ENCODE assay signal across 8 cellular contexts in the genomic region with DNA sequence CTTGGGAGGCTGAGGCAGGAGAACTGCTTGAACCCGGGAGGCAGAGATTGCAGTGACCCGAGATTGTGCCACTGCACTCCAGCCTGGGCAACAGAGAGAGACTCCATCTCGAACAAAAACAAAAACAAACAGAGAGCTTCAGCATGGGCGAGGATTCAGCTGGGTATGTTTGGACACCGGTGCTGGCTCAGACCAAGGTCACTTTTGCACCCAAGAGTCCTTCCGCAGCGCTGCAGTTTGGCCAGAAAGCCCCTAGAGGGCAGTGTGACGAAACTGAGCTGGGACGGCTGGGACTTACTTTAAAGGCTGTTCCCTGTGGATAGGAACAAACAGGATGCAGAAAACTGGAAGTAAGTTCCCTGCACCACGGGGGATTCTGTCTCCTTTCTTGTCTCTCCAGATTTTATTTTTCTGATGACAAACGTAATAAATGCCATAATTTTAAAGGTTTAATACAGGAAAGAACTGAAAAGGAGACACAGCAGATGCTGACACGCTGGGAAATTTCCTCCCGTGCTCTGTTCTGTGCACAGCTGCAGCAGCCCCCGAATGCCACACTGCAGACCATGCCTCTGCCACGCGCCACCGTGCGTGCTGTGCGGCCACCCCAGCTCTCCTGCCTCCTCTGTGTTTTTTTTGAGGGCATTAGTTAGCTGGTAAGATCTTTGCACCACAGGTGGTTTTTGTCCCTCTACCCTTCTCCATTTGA. TPM values are rescaled to one million over a fixed set of nuclear protein-coding genes. Genes with fewer than 3 reads are reported as not detected.
DNase-seq lines count a peak whose midpoint lies in the region; ATAC-seq, FAIRE-seq and TF ChIP-seq lines count a peak whose summit lies in the region.

No MANE protein-coding gene starts in this region.

- H3K4me3 ChIP-seq in astrocyte of the spinal cord (ENCODE audit: low read depth, low read length): no peak overlapping the region
- H3K4me3 ChIP-seq in small intestine (ENCODE audit: low read depth in 1 of 2, low read length in 2 of 2): no peak overlapping the region

- 19 to 21% (median 21%) methylated on average over 19 of the region's 19 CpGs for WGBS in small intestine, 3 donors

- no peak for FAIRE-seq in small intestine (lab: Jason Lieb, UNC)

- DNase-seq in GF-D8 (lab: John Stamatoyannopoulos, UW) (peak; percentile 16), NCI-H1105 (lab: John Stamatoyannopoulos, UW) (peak; percentile 32), T-helper 2 cell (peak; percentile 20 to 50 (median 39)), astrocyte of the spinal cord (ENCODE audit: low read depth, low spot score) (peak; percentile 83), hypothalamus (lab: John Stamatoyannopoulos, UW) (peak in 48 of 51 donors; percentile 26 to 89 (median 69)), small intestine (peak; percentile 86)

- in situ Hi-C loops in astrocyte of the spinal cord (cut with HindIII; ENCODE audit: low sequenced_read_pairs): no loop called here

- H3K27me3 ChIP-seq in small intestine (ENCODE audit: control insufficient read depth in 2 of 2, insufficient read depth in 2 of 2, low read length in 2 of 2): no peaks in the 10 kb centered on the region

- peak; percentile 95 for TF ChIP-seq CTCF in astrocyte of the spinal cord (IDR thresholded peaks at IDR 0.05; ENCODE audit: low read depth, low read length)

- H3K4me1 ChIP-seq in small intestine (ENCODE audit: control insufficient read depth in 2 of 2, insufficient read depth in 1 of 2, low read depth in 1 of 2, low read length in 1 of 2): peaks cover 0 to 4% of the 10 kb centered on the region in 2 donors

- H3K27ac ChIP-seq in small intestine (ENCODE audit: low read depth in 1 of 2, low read length in 1 of 2): no peak overlapping the region

- ATAC-seq in HG03442 (IDR thresholded peaks at IDR 0.05; ENCODE audit: unreplicated experiment) (no peak), GM21526 (IDR thresholded peaks at IDR 0.05; ENCODE audit: low FRiP score, unreplicated experiment) (no peak)

- H3K9me3 ChIP-seq in small intestine (ENCODE audit: control insufficient read depth, low read depth): no peaks in the 10 kb centered on the region

- no peaks in the 10 kb centered on the region for H3K36me3 ChIP-seq in small intestine (ENCODE audit: control insufficient read depth in 2 of 2, insufficient read depth in 2 of 2, low read length in 2 of 2)

RNA-seq across cellular contexts. Expression of gene USP36, which starts 25.2 kb away (rescaled TPM):
- 10 to 100 TPM in 2 of 3 donors, 1 to 10 TPM in 1; 8.1 to 19.6 (median 18.6) TPM for polyA plus RNA-seq in small intestine

RNA-seq across cellular contexts. Expression of gene CEP295NL, which starts 37.2 kb away (rescaled TPM):
- under 1 TPM in 1 of 3 donors, not detected in 2; 0.25 TPM for polyA plus RNA-seq in small intestine

RNA-seq across cellular contexts. Expression of gene TIMP2, which starts 59.4 kb away (rescaled TPM):
- polyA plus RNA-seq in small intestine: 10 to 100 TPM; 12.7 to 84.6 (median 18.1) TPM

Comparison
In these comparisons a context has a peak if more than half of its experiments do, and no peak if none do; other contexts are left out.
1. DNase-seq: peak in every context shown above with its lines; median percentile 86 in small intestine; 83 in astrocyte of the spinal cord; 69 in hypothalamus; 39 in T-helper 2 cell; 32 in NCI-H1105; 16 in GF-D8.